Comparison of ENCODE assay signal across 18 cellular contexts in genomic region chr20:54633374-54633773, GRCh38.
DNase-seq lines count a peak whose midpoint lies in the region; ATAC-seq lines count a peak whose summit lies in the region.
"Had no signal": no experiment of that assay in that cellular context is flagged by ENCODE, and none has a peak within 500 bp of the region (broad histone marks: within the 10 kb centered on the region; RNA-seq: fewer than 3 reads in every experiment).

No MANE protein-coding gene starts in this region.

- ATAC-seq in GM18502 (IDR thresholded peaks at IDR 0.05; ENCODE audit: poor library complexity, unreplicated experiment) (peak; percentile 57), GM21447 (IDR thresholded peaks at IDR 0.05; ENCODE audit: unreplicated experiment) (peak; percentile 22), HG02970 (IDR thresholded peaks at IDR 0.05; ENCODE audit: low FRiP score, unreplicated experiment) (peak; percentile 31), GM19463 (IDR thresholded peaks at IDR 0.05; ENCODE audit: unreplicated experiment) (no peak)
- ATAC-seq: Right ventricle myocardium inferior had no signal

- DNase-seq in NCI-H526 treated with DMSO at 0.1 percent for 48 hours (lab: John Stamatoyannopoulos, UW): peak; percentile 35
- DNase-seq in foreskin melanocyte: no peak
- DNase-seq in Ammon's horn (ENCODE audit: low spot score): no peak
- no peak for DNase-seq in NCI-H2227 treated with DMSO at 0.1 percent for 48 hours (lab: John Stamatoyannopoulos, UW)
- DNase-seq: ACHN; activated CD4-positive, alpha-beta T cell treated with anti-CD3 and anti-CD28 coated beads for 48 hours; activated T-cell treated with anti-CD3 and anti-CD28 coated beads, Interleukin-2, amount 50 U/mL, for 24 hours; adrenal gland; COR-L47; erythroblast; GF-D8; NCI-H2029 treated with DMSO at 0.1 percent for 48 hours; NCI-H774 had no signal
